Comparison of ENCODE assay signal across 8 cellular contexts in the genomic region with DNA sequence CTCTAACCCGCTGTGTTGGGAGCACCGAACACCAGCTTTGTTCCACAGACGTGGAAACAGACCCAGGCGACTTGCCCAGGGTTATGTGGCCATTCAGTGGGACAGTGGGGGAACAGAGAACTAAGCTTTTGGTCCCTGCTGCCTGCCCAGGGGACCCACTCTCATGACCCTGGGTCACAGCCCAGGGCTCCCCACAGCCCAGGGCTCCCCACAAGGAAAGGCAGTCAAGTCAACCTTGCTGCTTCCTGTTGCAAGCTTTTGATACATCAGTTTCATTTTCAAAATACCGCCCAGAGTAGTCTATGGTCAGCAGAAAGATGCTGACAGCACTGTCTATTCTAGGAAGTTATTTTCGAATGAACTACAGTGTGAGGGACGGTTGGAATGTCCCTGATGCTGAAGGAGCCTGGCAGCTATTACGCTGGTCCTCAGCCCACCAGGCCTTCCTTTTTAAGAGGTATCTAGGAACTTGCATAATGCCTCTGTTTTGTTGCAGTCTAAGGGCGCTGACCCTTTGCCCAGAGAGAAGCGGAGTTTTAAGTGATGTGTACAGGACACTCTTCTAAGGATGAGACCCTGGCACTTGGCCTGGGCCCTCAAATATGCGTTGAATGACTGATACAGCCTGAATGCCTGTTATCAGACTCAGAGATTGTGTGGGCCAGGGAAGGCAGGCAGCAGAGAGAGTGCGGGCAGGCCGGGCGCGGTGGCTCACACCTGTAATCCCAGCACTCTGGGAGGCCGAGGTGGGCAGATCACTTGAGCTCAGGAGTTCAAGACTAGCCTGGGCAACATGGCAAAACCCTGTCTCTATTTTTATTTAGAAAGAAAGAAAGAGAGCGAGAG. TPM values are rescaled to one million over a fixed set of nuclear protein-coding genes. Genes with fewer than 3 reads are reported as not detected.
DNase-seq lines count a peak whose midpoint lies in the region; ATAC-seq lines count a peak whose summit lies in the region.

No MANE protein-coding gene starts in this region.

- ATAC-seq in GM18909 (IDR thresholded peaks at IDR 0.05; ENCODE audit: poor library complexity, unreplicated experiment) (peak; percentile 51), HG03442 (IDR thresholded peaks at IDR 0.05; ENCODE audit: unreplicated experiment) (peak; percentile 42)
- ATAC-seq in stimulated activated naive CD8-positive, alpha-beta T cell treated with anti-CD3 and anti-CD28 coated beads, Interleukin-15, amount 100 ng/mL, for 72 hours = peak; percentile 73

- peak overlapping the region; percentile 85 to 94 (median 93) for H3K27ac Mint-ChIP-seq in immature natural killer cell
- peak overlapping the region; percentile 94 to 95 for H3K27ac Mint-ChIP-seq in stimulated activated naive CD8-positive, alpha-beta T cell treated with anti-CD3 and anti-CD28 coated beads, Interleukin-15, amount 100 ng/mL, for 72 hours

- H3K9me3 Mint-ChIP-seq in immature natural killer cell = peaks cover 0 to 7% (median 5%) of the 10 kb centered on the region in 6 donors
- peaks cover 5 to 13% of the 10 kb centered on the region in 2 donors for H3K9me3 Mint-ChIP-seq in stimulated activated naive CD8-positive, alpha-beta T cell treated with anti-CD3 and anti-CD28 coated beads, Interleukin-15, amount 100 ng/mL, for 72 hours

- DNase-seq in activated effector memory CD4-positive, alpha-beta T cell treated with anti-CD3 and anti-CD28 coated beads, Interleukin-2, amount 50 U/mL, for 16 hours = peak; percentile 67
- DNase-seq in immature natural killer cell (peak; percentile 51 to 60 (median 56)), T1000 (lab: John Stamatoyannopoulos, UW) (no peak), SW480 (ENCODE audit: low spot score) (no peak), GDM1 (lab: John Stamatoyannopoulos, UW) (no peak)
- peak; percentile 25 to 45 for DNase-seq in stimulated activated naive CD8-positive, alpha-beta T cell treated with anti-CD3 and anti-CD28 coated beads, Interleukin-15, amount 100 ng/mL, for 72 hours

- peaks cover 0 to 4% (median 0%) of the 10 kb centered on the region in 3 donors for H3K36me3 Mint-ChIP-seq in immature natural killer cell

- H3K4me1 Mint-ChIP-seq in immature natural killer cell = peaks cover 16 to 19% of the 10 kb centered on the region in 2 donors
- H3K4me1 Mint-ChIP-seq in stimulated activated naive CD8-positive, alpha-beta T cell treated with anti-CD3 and anti-CD28 coated beads, Interleukin-15, amount 100 ng/mL, for 72 hours = peaks cover 29% of the 10 kb centered on the region

- peak overlapping the region; percentile 82 to 88 (median 84) for H3K4me3 Mint-ChIP-seq in immature natural killer cell
- peak overlapping the region; percentile 84 to 90 for H3K4me3 Mint-ChIP-seq in stimulated activated naive CD8-positive, alpha-beta T cell treated with anti-CD3 and anti-CD28 coated beads, Interleukin-15, amount 100 ng/mL, for 72 hours

- H3K27me3 Mint-ChIP-seq in immature natural killer cell (ENCODE audit: low read depth in 3 of 3) = peaks cover 2 to 8% (median 6%) of the 10 kb centered on the region in 3 donors
- H3K27me3 Mint-ChIP-seq in stimulated activated naive CD8-positive, alpha-beta T cell treated with anti-CD3 and anti-CD28 coated beads, Interleukin-15, amount 100 ng/mL, for 72 hours = peaks cover 3% of the 10 kb centered on the region

RNA-seq across cellular contexts. Expression of gene TTC7B, which starts 12.6 kb away (rescaled TPM):
- 1 to 10 TPM in 2 of 3 donors, not detected in 1; 1.0 to 1.1 TPM for polyA plus RNA-seq in immature natural killer cell

Comparison
In these comparisons a context has a peak if more than half of its experiments do, and no peak if none do; other contexts are left out.
1. DNase-seq: peak in activated effector memory CD4-positive, alpha-beta T cell treated with anti-CD3 and anti-CD28 coated beads, Interleukin-2, amount 50 U/mL, for 16 hours (single experiment), immature natural killer cell (3 of 3) and stimulated activated naive CD8-positive, alpha-beta T cell treated with anti-CD3 and anti-CD28 coated beads, Interleukin-15, amount 100 ng/mL, for 72 hours (2 of 2); none in T1000 (single experiment), SW480 (single experiment) and GDM1 (single experiment).
2. Peak in every context shown above with its lines, with median percentiles within 50 percentile points of each other: ATAC-seq.